In the genomic region with DNA sequence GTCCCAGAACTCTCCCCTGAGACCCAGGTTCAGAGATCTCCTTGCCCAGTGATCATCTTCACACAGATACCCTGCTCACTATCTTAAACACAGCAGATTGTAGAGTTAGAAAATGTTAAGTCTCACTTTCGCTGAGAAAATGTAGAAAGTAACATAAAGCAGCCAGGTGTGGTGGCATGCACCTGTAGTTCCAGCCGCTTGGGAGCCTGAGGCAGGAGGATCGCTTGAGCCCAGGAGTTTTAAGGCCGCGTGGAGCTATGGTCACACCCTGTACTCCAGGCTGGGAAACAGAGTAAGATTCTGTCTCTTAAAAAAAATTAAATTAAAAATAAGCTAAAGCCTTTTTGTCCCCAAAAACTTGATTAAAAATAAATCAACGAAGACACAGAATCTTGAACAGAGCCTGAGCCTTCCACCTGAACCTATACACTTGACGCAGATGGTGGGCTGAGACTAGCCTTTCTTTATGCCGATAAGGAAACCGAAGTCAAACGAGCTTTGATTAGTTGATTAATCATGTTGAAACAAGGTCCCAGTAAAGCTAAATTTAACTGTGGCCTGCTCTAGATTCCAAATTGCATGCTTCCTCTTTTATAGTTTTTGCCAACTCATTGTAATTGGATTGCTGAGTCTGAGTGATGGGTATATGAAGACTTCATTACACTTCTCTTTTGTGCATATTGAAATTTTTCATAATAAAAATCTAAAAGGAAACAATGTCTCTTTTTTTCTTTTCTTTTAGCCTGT, we compare ENCODE assay signal across 10 cellular contexts. TPM values are rescaled to one million over a fixed set of nuclear protein-coding genes. Genes with fewer than 3 reads are reported as not detected.
DNase-seq lines count a peak whose midpoint lies in the region; ATAC-seq and TF ChIP-seq lines count a peak whose summit lies in the region.
"Had no signal": no experiment of that assay in that cellular context is flagged by ENCODE, and none has a peak within 500 bp of the region (broad histone marks: within the 10 kb centered on the region; RNA-seq: fewer than 3 reads in every experiment).

No MANE protein-coding gene starts in this region.

- no peaks in the 10 kb centered on the region for H3K9me3 Mint-ChIP-seq in dendritic cell treated with granulocyte-macrophage colony-stimulating factor and Interleukin-4, amounts not matched to agents 40 ng/mL and 50 ng/mL, for 4 days
- no peaks in the 10 kb centered on the region for H3K9me3 Mint-ChIP-seq in Calu3 (ENCODE audit: low read depth, unreplicated experiment)

- no peaks in the 10 kb centered on the region for H3K27me3 Mint-ChIP-seq in dendritic cell treated with granulocyte-macrophage colony-stimulating factor and Interleukin-4, amounts not matched to agents 40 ng/mL and 50 ng/mL, for 4 days
- H3K27me3 Mint-ChIP-seq in Calu3 (ENCODE audit: unreplicated experiment) = peaks cover 14% of the 10 kb centered on the region

- ATAC-seq in GM18867 (IDR thresholded peaks at IDR 0.05; ENCODE audit: unreplicated experiment) = peak; percentile 25
- peak; percentile 22 for ATAC-seq in GM21825 (IDR thresholded peaks at IDR 0.05; ENCODE audit: unreplicated experiment)

- no TSS peak for BruUV-seq in Calu3 (replicated peaks; lab: Mats Ljungman, UMichigan)

- TF ChIP-seq CTCF in Calu3 (IDR thresholded peaks at IDR 0.05; ENCODE audit: unreplicated experiment) = no peak

- intact Hi-C loops in dendritic cell treated with granulocyte-macrophage colony-stimulating factor and Interleukin-4, amounts not matched to agents 40 ng/mL and 50 ng/mL, for 4 days (cut with micrococcal nuclease) = no loop called here
- intact Hi-C loops in Calu3 (cut with micrococcal nuclease; ENCODE audit: unreplicated experiment) = no loop called here

- peaks cover 54% of the 10 kb centered on the region for H3K4me1 Mint-ChIP-seq in dendritic cell treated with granulocyte-macrophage colony-stimulating factor and Interleukin-4, amounts not matched to agents 40 ng/mL and 50 ng/mL, for 4 days (ENCODE audit: low read depth)
- no peaks in the 10 kb centered on the region for H3K4me1 Mint-ChIP-seq in Calu3 (ENCODE audit: low read depth, unreplicated experiment)

- DNase-seq in Kasumi-1 (lab: John Stamatoyannopoulos, UW) (peak; percentile 68 to 86), NCI-H2196 (lab: John Stamatoyannopoulos, UW; ENCODE audit: unreplicated experiment) (no peak), D341Med (ENCODE audit: low spot score) (no peak), Calu3 (no peak), NCI-H1694 treated with DMSO at 0.1 percent for 48 hours (lab: John Stamatoyannopoulos, UW) (no peak)
- DNase-seq: activated CD8-positive, alpha-beta memory T cell treated with anti-CD3 and anti-CD28 coated beads for 24 hours; NCI-H1092 treated with DMSO at 0.1 percent for 48 hours had no signal

- no peaks in the 10 kb centered on the region for H3K36me3 Mint-ChIP-seq in dendritic cell treated with granulocyte-macrophage colony-stimulating factor and Interleukin-4, amounts not matched to agents 40 ng/mL and 50 ng/mL, for 4 days (ENCODE audit: low read depth)
- no peaks in the 10 kb centered on the region for H3K36me3 Mint-ChIP-seq in Calu3 (ENCODE audit: insufficient read depth, unreplicated experiment)

- H3K27ac Mint-ChIP-seq in dendritic cell treated with granulocyte-macrophage colony-stimulating factor and Interleukin-4, amounts not matched to agents 40 ng/mL and 50 ng/mL, for 4 days = peak overlapping the region; percentile 81
- no peak overlapping the region for H3K27ac Mint-ChIP-seq in Calu3 (ENCODE audit: unreplicated experiment)

- CTCF ChIA-PET in Calu3 (lab: Charles Lee) = interaction anchor here (0.6 kb wide), 1 partner anchor 20 kb away, joined by 3 read pairs; no protein-coding TSS in a partner anchor

- peak overlapping the region; percentile 2 for H3K4me3 Mint-ChIP-seq in dendritic cell treated with granulocyte-macrophage colony-stimulating factor and Interleukin-4, amounts not matched to agents 40 ng/mL and 50 ng/mL, for 4 days
- H3K4me3 Mint-ChIP-seq in Calu3 (ENCODE audit: low read depth, unreplicated experiment) = no peak overlapping the region

RNA-seq across cellular contexts. Expression of a gene that starts 31.3 kb away (rescaled TPM):
- 26.7 and 31.8 TPM in 2 replicates for total RNA-seq in Calu3 (2022)

Comparison
In these comparisons a context has a peak if more than half of its experiments do, and no peak if none do; other contexts are left out.
1. DNase-seq: peak in Kasumi-1 (2 of 2); none in NCI-H2196 (single experiment), D341Med (single experiment), Calu3 (single experiment) and NCI-H1694 treated with DMSO at 0.1 percent for 48 hours (single experiment).